Comparison of ENCODE assay signal across 1 cellular context in the genomic region with DNA sequence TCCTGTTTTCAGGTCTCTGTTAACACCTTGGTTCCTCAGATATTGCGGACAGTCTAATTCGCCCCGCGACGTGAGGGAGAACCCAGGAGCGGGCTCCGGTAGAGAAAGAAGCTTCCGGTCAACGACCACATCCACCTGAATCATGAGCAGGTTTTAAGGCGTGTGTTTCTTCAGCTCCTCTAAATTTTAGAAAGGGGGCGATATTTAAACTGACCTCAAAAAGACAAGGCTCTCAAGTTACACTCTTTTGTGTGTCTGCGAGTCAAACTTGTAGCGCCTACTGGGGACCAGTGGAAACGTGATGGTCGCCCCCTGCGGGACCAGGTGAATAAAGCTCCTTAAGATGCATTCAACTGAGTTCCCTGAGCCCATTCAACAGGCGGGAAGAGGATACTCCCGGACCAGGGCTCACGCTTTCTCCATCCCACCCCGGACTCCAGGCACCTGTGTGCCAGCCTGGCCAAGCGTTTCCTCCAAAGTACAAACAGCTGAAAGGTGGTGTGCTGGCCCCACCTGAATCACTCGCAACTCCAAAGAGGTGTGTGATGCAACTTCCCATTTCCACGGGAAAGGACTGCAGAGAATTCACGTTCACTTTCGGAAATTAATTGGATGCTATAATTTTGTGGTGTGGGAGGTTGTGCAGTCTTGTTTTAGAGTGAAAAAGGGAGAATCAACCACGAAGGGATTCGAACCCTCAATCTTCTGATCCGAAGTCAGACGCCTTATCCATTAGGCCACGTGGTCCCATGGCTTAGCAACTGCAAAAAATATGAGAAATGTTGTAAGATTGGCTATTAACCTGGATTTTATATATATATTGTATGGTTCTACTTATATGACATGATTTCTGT.
TF ChIP-seq lines count a peak whose summit lies in the region.

No MANE protein-coding gene starts in this region.

TF ChIP-seq in HepG2, 621 proteins besides CTCF, POLR2A, EP300 and RAD21 (continued from another document and continues in another):
- TF ChIP-seq, protein P1, sequence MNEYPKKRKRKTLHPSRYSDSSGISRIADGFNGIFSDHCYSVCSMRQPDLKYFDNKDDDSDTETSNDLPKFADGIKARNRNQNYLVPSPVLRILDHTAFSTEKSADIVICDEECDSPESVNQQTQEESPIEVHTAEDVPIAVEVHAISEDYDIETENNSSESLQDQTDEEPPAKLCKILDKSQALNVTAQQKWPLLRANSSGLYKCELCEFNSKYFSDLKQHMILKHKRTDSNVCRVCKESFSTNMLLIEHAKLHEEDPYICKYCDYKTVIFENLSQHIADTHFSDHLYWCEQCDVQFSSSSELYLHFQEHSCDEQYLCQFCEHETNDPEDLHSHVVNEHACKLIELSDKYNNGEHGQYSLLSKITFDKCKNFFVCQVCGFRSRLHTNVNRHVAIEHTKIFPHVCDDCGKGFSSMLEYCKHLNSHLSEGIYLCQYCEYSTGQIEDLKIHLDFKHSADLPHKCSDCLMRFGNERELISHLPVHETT (CRISPR knock-in tag; conservative IDR thresholded peaks at IDR 0.05), result no peak
- TF ChIP-seq RFX3 (CRISPR knock-in tag; IDR thresholded peaks at IDR 0.05), result peak; percentile 12; the same call in 1 of the 2 replicates
- no peak for TF ChIP-seq ZNF530 (CRISPR knock-in tag; IDR thresholded peaks at IDR 0.05; ENCODE audit: low read depth)
- no peak for TF ChIP-seq ZNF724P (CRISPR knock-in tag; IDR thresholded peaks at IDR 0.05; ENCODE audit: borderline replicate concordance)
- no peak for TF ChIP-seq ZNF674 (CRISPR knock-in tag; IDR thresholded peaks at IDR 0.05; ENCODE audit: low read depth)
- no peak; the same call in 1 of the 2 replicates for TF ChIP-seq REL (CRISPR knock-in tag; conservative IDR thresholded peaks at IDR 0.05)
- TF ChIP-seq, protein P2, sequence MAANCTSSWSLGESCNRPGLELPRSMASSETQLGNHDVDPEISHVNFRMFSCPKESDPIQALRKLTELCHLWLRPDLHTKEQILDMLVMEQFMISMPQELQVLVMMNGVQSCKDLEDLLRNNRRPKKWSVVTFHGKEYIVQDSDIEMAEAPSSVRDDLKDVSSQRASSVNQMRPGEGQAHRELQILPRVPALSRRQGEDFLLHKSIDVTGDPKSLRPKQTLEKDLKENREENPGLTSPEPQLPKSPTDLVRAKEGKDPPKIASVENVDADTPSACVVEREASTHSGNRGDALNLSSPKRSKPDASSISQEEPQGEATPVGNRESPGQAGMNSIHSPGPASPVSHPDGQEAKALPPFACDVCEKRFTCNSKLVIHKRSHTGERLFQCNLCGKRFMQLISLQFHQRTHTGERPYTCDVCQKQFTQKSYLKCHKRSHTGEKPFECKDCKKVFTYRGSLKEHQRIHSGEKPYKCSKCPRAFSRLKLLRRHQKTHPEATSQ (CRISPR knock-in tag; IDR thresholded peaks at IDR 0.05; ENCODE audit: borderline replicate concordance), result peak; percentile 65; the same call in 1 of the 2 replicates
- no peak for TF ChIP-seq ZFP82 (CRISPR knock-in tag; IDR thresholded peaks at IDR 0.05; ENCODE audit: borderline replicate concordance)
- 0 out of 2 replicates have a peak, but pooled peaks have one; percentile 37 for TF ChIP-seq RCOR2 (CRISPR knock-in tag; IDR thresholded peaks at IDR 0.05)
- TF ChIP-seq ZNF777 (CRISPR knock-in tag; IDR thresholded peaks at IDR 0.05), result 0 out of 2 replicates have a peak, but pooled peaks have one; percentile 15
- no peak for TF ChIP-seq ZIK1 (CRISPR knock-in tag; IDR thresholded peaks at IDR 0.05; ENCODE audit: borderline replicate concordance, low read depth)
- TF ChIP-seq ZNF484 (CRISPR knock-in tag; IDR thresholded peaks at IDR 0.05; ENCODE audit: borderline replicate concordance, low read depth), result no peak
- TF ChIP-seq, protein P3, sequence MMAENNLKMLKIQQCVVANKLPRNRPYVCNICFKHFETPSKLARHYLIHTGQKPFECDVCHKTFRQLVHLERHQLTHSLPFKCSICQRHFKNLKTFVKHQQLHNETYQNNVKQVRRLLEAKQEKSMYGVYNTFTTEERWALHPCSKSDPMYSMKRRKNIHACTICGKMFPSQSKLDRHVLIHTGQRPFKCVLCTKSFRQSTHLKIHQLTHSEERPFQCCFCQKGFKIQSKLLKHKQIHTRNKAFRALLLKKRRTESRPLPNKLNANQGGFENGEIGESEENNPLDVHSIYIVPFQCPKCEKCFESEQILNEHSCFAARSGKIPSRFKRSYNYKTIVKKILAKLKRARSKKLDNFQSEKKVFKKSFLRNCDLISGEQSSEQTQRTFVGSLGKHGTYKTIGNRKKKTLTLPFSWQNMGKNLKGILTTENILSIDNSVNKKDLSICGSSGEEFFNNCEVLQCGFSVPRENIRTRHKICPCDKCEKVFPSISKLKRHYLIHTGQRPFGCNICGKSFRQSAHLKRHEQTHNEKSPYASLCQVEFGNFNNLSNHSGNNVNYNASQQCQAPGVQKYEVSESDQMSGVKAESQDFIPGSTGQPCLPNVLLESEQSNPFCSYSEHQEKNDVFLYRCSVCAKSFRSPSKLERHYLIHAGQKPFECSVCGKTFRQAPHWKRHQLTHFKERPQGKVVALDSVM (CRISPR knock-in tag; IDR thresholded peaks at IDR 0.05), result no peak
- no peak for TF ChIP-seq NCOA1 (CRISPR knock-in tag; IDR thresholded peaks at IDR 0.05)
- no peak; the same call in 1 of the 2 replicates for TF ChIP-seq GLI4 (CRISPR knock-in tag; IDR thresholded peaks at IDR 0.05; ENCODE audit: borderline replicate concordance)
- no peak for TF ChIP-seq ZNF10 (CRISPR knock-in tag; IDR thresholded peaks at IDR 0.05; ENCODE audit: borderline replicate concordance, low read depth)
- no peak for TF ChIP-seq ATAD3A (CRISPR knock-in tag; IDR thresholded peaks at IDR 0.05)
- TF ChIP-seq ZNF766 (CRISPR knock-in tag; IDR thresholded peaks at IDR 0.05; ENCODE audit: borderline replicate concordance), result no peak
- peak; percentile 77 for TF ChIP-seq ZMYM3 (CRISPR knock-in tag; IDR thresholded peaks at IDR 0.05)
- no peak for TF ChIP-seq KLF9 (CRISPR knock-in tag; IDR thresholded peaks at IDR 0.05; ENCODE audit: low read depth)
- TF ChIP-seq HNRNPL (IDR thresholded peaks at IDR 0.05; ENCODE audit: low read depth, low read length), result no peak
- TF ChIP-seq ZBTB46 (CRISPR knock-in tag; IDR thresholded peaks at IDR 0.05; ENCODE audit: borderline replicate concordance), result no peak
- no peak for TF ChIP-seq SRY (CRISPR knock-in tag; IDR thresholded peaks at IDR 0.05)
- TF ChIP-seq SNAPC4 (CRISPR knock-in tag; IDR thresholded peaks at IDR 0.05), result no peak
- no peak for TF ChIP-seq MTF2 (CRISPR knock-in tag; IDR thresholded peaks at IDR 0.05; ENCODE audit: borderline replicate concordance)
- TF ChIP-seq SRSF4 (IDR thresholded peaks at IDR 0.05; ENCODE audit: low read depth, low read length, poor library complexity, severe bottlenecking), result no peak
- TF ChIP-seq ZNF737 (CRISPR knock-in tag; IDR thresholded peaks at IDR 0.05; ENCODE audit: borderline replicate concordance), result no peak
- TF ChIP-seq AHR (CRISPR knock-in tag; IDR thresholded peaks at IDR 0.05), result no peak; the same call in 1 of the 2 replicates
- TF ChIP-seq PLRG1 (conservative IDR thresholded peaks at IDR 0.05), result no peak
- no peak for TF ChIP-seq PHF20 (CRISPR knock-in tag; IDR thresholded peaks at IDR 0.05)
- TF ChIP-seq ZNF557 (CRISPR knock-in tag; IDR thresholded peaks at IDR 0.05), result no peak
- TF ChIP-seq ZBTB10 (CRISPR knock-in tag; IDR thresholded peaks at IDR 0.05; ENCODE audit: borderline replicate concordance), result no peak
- no peak for TF ChIP-seq NKX3-1 (CRISPR knock-in tag; IDR thresholded peaks at IDR 0.05)
- no peak for TF ChIP-seq HNRNPH1 (optimal IDR thresholded peaks at IDR 0.05; ENCODE audit: low read depth, low read length)
- TF ChIP-seq ZKSCAN8 (CRISPR knock-in tag; IDR thresholded peaks at IDR 0.05; ENCODE audit: borderline replicate concordance), result no peak
- TF ChIP-seq, protein P4, sequence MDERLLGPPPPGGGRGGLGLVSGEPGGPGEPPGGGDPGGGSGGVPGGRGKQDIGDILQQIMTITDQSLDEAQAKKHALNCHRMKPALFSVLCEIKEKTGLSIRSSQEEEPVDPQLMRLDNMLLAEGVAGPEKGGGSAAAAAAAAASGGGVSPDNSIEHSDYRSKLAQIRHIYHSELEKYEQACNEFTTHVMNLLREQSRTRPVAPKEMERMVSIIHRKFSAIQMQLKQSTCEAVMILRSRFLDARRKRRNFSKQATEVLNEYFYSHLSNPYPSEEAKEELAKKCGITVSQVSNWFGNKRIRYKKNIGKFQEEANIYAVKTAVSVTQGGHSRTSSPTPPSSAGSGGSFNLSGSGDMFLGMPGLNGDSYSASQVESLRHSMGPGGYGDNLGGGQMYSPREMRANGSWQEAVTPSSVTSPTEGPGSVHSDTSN (CRISPR knock-in tag; IDR thresholded peaks at IDR 0.05), result no peak
- TF ChIP-seq, protein P5, sequence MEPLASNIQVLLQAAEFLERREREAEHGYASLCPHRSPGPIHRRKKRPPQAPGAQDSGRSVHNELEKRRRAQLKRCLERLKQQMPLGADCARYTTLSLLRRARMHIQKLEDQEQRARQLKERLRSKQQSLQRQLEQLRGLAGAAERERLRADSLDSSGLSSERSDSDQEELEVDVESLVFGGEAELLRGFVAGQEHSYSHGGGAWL (CRISPR knock-in tag; IDR thresholded peaks at IDR 0.05), result no peak
- peak; percentile 72 for TF ChIP-seq ZNF274 (CRISPR knock-in tag; IDR thresholded peaks at IDR 0.05)
- TF ChIP-seq ZNF3 (CRISPR knock-in tag; IDR thresholded peaks at IDR 0.05), result peak; percentile 81; the same call in 1 of the 2 replicates
- peak; percentile 44; the same call in 1 of the 2 replicates for TF ChIP-seq SAP130 (CRISPR knock-in tag; IDR thresholded peaks at IDR 0.05; ENCODE audit: low read depth)
- peak; percentile 54; the same call in 1 of the 2 replicates for TF ChIP-seq HOXA5 (CRISPR knock-in tag; IDR thresholded peaks at IDR 0.05)
- TF ChIP-seq ATM (IDR thresholded peaks at IDR 0.05; ENCODE audit: borderline replicate concordance), result no peak
- TF ChIP-seq ZNF232 (CRISPR knock-in tag; IDR thresholded peaks at IDR 0.05; ENCODE audit: borderline replicate concordance), result no peak
- TF ChIP-seq ISX (CRISPR knock-in tag; conservative IDR thresholded peaks at IDR 0.05), result no peak
- no peak for TF ChIP-seq ZNF333 (CRISPR knock-in tag; IDR thresholded peaks at IDR 0.05; ENCODE audit: borderline replicate concordance)
- TF ChIP-seq MED8 (CRISPR knock-in tag; IDR thresholded peaks at IDR 0.05; ENCODE audit: insufficient replicate concordance), result no peak
- TF ChIP-seq ZFP37 (CRISPR knock-in tag; IDR thresholded peaks at IDR 0.05; ENCODE audit: borderline replicate concordance), result no peak
